In genomic region chr11:14904745-14905103, GRCh38 we compare ENCODE assay signal across 8 cellular contexts. TPM values are rescaled to one million over a fixed set of nuclear protein-coding genes. Genes with fewer than 3 reads are reported as not detected.
DNase-seq lines count a peak whose midpoint lies in the region; ATAC-seq and TF ChIP-seq lines count a peak whose summit lies in the region.

No MANE protein-coding gene starts in this region.

- peak; percentile 38 for ATAC-seq in HG02678 (IDR thresholded peaks at IDR 0.05; ENCODE audit: unreplicated experiment)
- ATAC-seq in Panc1 = peak; percentile 86
- peak; percentile 82 for ATAC-seq in thoracic aorta (ENCODE audit: insufficient number of reproducible peaks, low FRiP score, low read depth)

- peak overlapping the region; percentile 96 for H3K4me3 Mint-ChIP-seq in glutamatergic neuron (ENCODE audit: unreplicated experiment)

- H3K27me3 Mint-ChIP-seq in glutamatergic neuron (ENCODE audit: unreplicated experiment) = peaks cover 10% of the 10 kb centered on the region

- H3K27ac ChIP-seq in Panc1 (ENCODE audit: low read length) (peak overlapping the region; percentile 48), ovary (no peak overlapping the region), thoracic aorta (peak overlapping the region; percentile 28 to 42)

- WGBS in ovary, 3 donors = 6 to 9% (median 7%) methylated on average over 21 to 26 of the region's 26 CpGs

- H3K9me3 Mint-ChIP-seq in glutamatergic neuron (ENCODE audit: unreplicated experiment) = peaks cover 8% of the 10 kb centered on the region

- no peaks in the 10 kb centered on the region for H3K36me3 Mint-ChIP-seq in glutamatergic neuron (ENCODE audit: unreplicated experiment)

- no peaks in the 10 kb centered on the region for H3K9me3 ChIP-seq in Panc1 (ENCODE audit: control insufficient read depth, insufficient read depth, low read depth, low read length)
- no peaks in the 10 kb centered on the region for H3K9me3 ChIP-seq in ovary
- H3K9me3 ChIP-seq in thoracic aorta = no peaks in the 10 kb centered on the region

- H3K27ac Mint-ChIP-seq in glutamatergic neuron (ENCODE audit: unreplicated experiment) = peak overlapping the region; percentile 38

- H3K4me1 ChIP-seq in Panc1 (ENCODE audit: control insufficient read depth, insufficient read depth, low read length) (peaks cover 5% of the 10 kb centered on the region), ovary (ENCODE audit: insufficient read depth) (peaks cover 1% of the 10 kb centered on the region), thoracic aorta (ENCODE audit: control insufficient read depth in 1 of 2, low read depth in 2 of 2) (peaks cover 0 to 8% of the 10 kb centered on the region in 2 donors)

- peaks cover 4% of the 10 kb centered on the region for H3K4me1 Mint-ChIP-seq in glutamatergic neuron (ENCODE audit: low read depth, unreplicated experiment)

- H3K27me3 ChIP-seq in GM06990 (replicated peaks; ENCODE audit: control insufficient read depth, insufficient read depth, low read length) (no peaks in the 10 kb centered on the region), Panc1 (ENCODE audit: control insufficient read depth, insufficient read depth, low read length) (peaks cover 3% of the 10 kb centered on the region; the same call in 1 of the 2 replicates), ovary (no peaks in the 10 kb centered on the region), thoracic aorta (replicated peaks; ENCODE audit: insufficient read depth) (no peaks in the 10 kb centered on the region)

- TF ChIP-seq EP300 in ovary (IDR thresholded peaks at IDR 0.05) = no peak

- DNase-seq in GM06990 (ENCODE audit: extremely low read depth, insufficient read length) (peak; percentile 72), Panc1 (ENCODE audit: low read depth, low spot score) (no peak), glutamatergic neuron (peak; percentile 92), ovary (peak; percentile 63 to 87 (median 75)), thoracic aorta (ENCODE audit: low spot score) (no peak), NCI-H2227 (lab: John Stamatoyannopoulos, UW; ENCODE audit: unreplicated experiment) (no peak)
- peak; percentile 87 for DNase-seq in activated naive CD4-positive, alpha-beta T cell treated with Interleukin-2 at 50 U/mL for 16 hours

- peak; percentile 87 for TF ChIP-seq CTCF in GM06990 (IDR thresholded peaks at IDR 0.05; ENCODE audit: insufficient read depth, low read length, poor library complexity, severe bottlenecking)
- peak; percentile 95 for TF ChIP-seq CTCF in Panc1 (IDR thresholded peaks at IDR 0.05)
- TF ChIP-seq CTCF in glutamatergic neuron (IDR thresholded peaks at IDR 0.05; ENCODE audit: partially characterized antibody, unreplicated experiment) = peak; percentile 100
- peak; percentile 56 to 71 (median 69) for TF ChIP-seq CTCF in ovary (IDR thresholded peaks at IDR 0.05)
- TF ChIP-seq CTCF in thoracic aorta (IDR thresholded peaks at IDR 0.05) = peak; percentile 94

- intact Hi-C loops in Panc1 (cut with micrococcal nuclease; ENCODE audit: unreplicated experiment) (loop anchor here (1.0 to 2.0 kb wide), 2 partner anchors 114 to 368 kb away; no protein-coding TSS in a partner anchor), ovary (cut with DNase I) (loop anchor here in 1 of 4 donors (10.0 kb wide), 1 partner anchor 370 kb away; no protein-coding TSS in a partner anchor)

- no TSS peak for BruUV-seq in Panc1 (replicated peaks; lab: Mats Ljungman, UMichigan)

- H3K36me3 ChIP-seq in GM06990 (ENCODE audit: control insufficient read depth, insufficient read depth, low read length) (no peaks in the 10 kb centered on the region), Panc1 (ENCODE audit: control insufficient read depth, insufficient read depth, low read length) (no peaks in the 10 kb centered on the region), ovary (no peaks in the 10 kb centered on the region), thoracic aorta (no peaks in the 10 kb centered on the region)

- no peak for TF ChIP-seq POLR2A in ovary (IDR thresholded peaks at IDR 0.05)

- CTCF ChIA-PET in Panc1 (lab: Charles Lee) = interaction anchor here (0.6 kb wide), 2 partner anchors 115 to 673 kb away, joined by 3 to 5 read pairs; no protein-coding TSS in a partner anchor

- POLR2A ChIA-PET in Panc1 (lab: Charles Lee) = no interaction called here

- in situ Hi-C loops in Panc1 (cut with HindIII; ENCODE audit: low pct_unique_long_range_greater_than_20kb, low sequenced_read_pairs) = no loop called here

- peak overlapping the region; percentile 57 for H3K4me3 ChIP-seq in GM06990 (replicated peaks; ENCODE audit: low read depth, low read length)
- peak overlapping the region; percentile 54 to 76 for H3K4me3 ChIP-seq in Panc1 (ENCODE audit: low read depth in 2 of 2, low read length in 2 of 2)
- peak overlapping the region; percentile 32 for H3K4me3 ChIP-seq in ovary
- H3K4me3 ChIP-seq in thoracic aorta = peak overlapping the region; percentile 79

RNA-seq across cellular contexts. Expression of gene CYP2R1, which starts 12.7 kb away (rescaled TPM):
- total RNA-seq in Panc1 (2021; ENCODE audit: unreplicated experiment) (11.2 TPM), glutamatergic neuron (ENCODE audit: unreplicated experiment) (23.5 TPM), ovary (1 to 10 TPM; 6.0 to 8.5 (median 6.4) TPM), thoracic aorta (10 to 100 TPM; 12.6 to 22.4 TPM)
- 8.5 TPM for polyA plus RNA-seq in Panc1 (2012; ENCODE audit: insufficient read length)
- polyA plus RNA-seq in ovary = 1 to 10 TPM; 8.1 to 8.9 TPM

Comparison
In these comparisons a context has a peak if more than half of its experiments do, and no peak if none do; other contexts are left out.
1. DNase-seq: peak in GM06990 (single experiment), activated naive CD4-positive, alpha-beta T cell treated with Interleukin-2 at 50 U/mL for 16 hours (single experiment), glutamatergic neuron (single experiment) and ovary (5 of 5); none in Panc1 (single experiment), thoracic aorta (single experiment) and NCI-H2227 (single experiment).
2. H3K27ac ChIP-seq: peak in Panc1 (single experiment) and thoracic aorta (2 of 2); none in ovary (0 of 2).
3. Peak in every context shown above with its lines, with median percentiles within 50 percentile points of each other: H3K4me3 ChIP-seq, CTCF ChIP-seq and ATAC-seq.